12 cellular contexts compared by ENCODE assay signal in genomic region chr16:89352091-89352681, GRCh38.
A peak's percentile ranks its signal among the peaks of the same experiment; 100 is the strongest.
DNase-seq lines count a peak whose midpoint lies in the region; ATAC-seq and TF ChIP-seq lines count a peak whose summit lies in the region.
"Had no signal": no experiment of that assay in that cellular context is flagged by ENCODE, and none has a peak within 500 bp of the region (broad histone marks: within the 10 kb centered on the region; RNA-seq: fewer than 3 reads in every experiment).

No MANE protein-coding gene starts in this region.

- no peak for TF ChIP-seq POLR2A in Peyer's patch (IDR thresholded peaks at IDR 0.05)

- POLR2A ChIA-PET in A673 (lab: Charles Lee; ENCODE audit: low non-redundant PET), result no interaction called here

- peaks cover 35 to 96% (median 68%) of the 10 kb centered on the region in 4 donors for H3K4me1 Mint-ChIP-seq in CD4-positive, CD25-positive, alpha-beta regulatory T cell
- peaks cover 37% of the 10 kb centered on the region for H3K4me1 Mint-ChIP-seq in neural crest cell

- peaks cover 0 to 1% (median 0%) of the 10 kb centered on the region in 7 donors for H3K9me3 Mint-ChIP-seq in CD4-positive, CD25-positive, alpha-beta regulatory T cell
- no peaks in the 10 kb centered on the region for H3K9me3 Mint-ChIP-seq in neural crest cell

- no peaks in the 10 kb centered on the region for H3K27me3 Mint-ChIP-seq in CD4-positive, CD25-positive, alpha-beta regulatory T cell
- H3K27me3 Mint-ChIP-seq in neural crest cell (ENCODE audit: low read depth), result no peaks in the 10 kb centered on the region
- H3K27me3 Mint-ChIP-seq: brain, T-helper 17 cell had no signal

- no TSS peak for BruUV-seq in A673 (replicated peaks; lab: Mats Ljungman, UMichigan)

- no peaks in the 10 kb centered on the region for H3K9me3 ChIP-seq in CD4-positive, CD25-positive, alpha-beta regulatory T cell (ENCODE audit: control insufficient read depth in 2 of 2, low read length in 2 of 2)
- H3K9me3 ChIP-seq in Peyer's patch (no peaks in the 10 kb centered on the region), A673 (ENCODE audit: low read depth, low read length, poor library complexity, severe bottlenecking) (no peaks in the 10 kb centered on the region)

- ATAC-seq in CD4-positive, CD25-positive, alpha-beta regulatory T cell (ENCODE audit: low read depth in 2 of 2), result no peak
- ATAC-seq in GM21528 (IDR thresholded peaks at IDR 0.05; ENCODE audit: low FRiP score, unreplicated experiment) (no peak), HG02610 (IDR thresholded peaks at IDR 0.05; ENCODE audit: unreplicated experiment) (no peak)
- ATAC-seq: T-helper 17 cell had no signal

- TF ChIP-seq CTCF in Peyer's patch (IDR thresholded peaks at IDR 0.05), result no peak
- TF ChIP-seq CTCF in epithelial cell of esophagus (IDR thresholded peaks at IDR 0.05; ENCODE audit: insufficient read depth, low read depth, low read length, missing control alignments), result no peak
- TF ChIP-seq CTCF in neural crest cell (conservative IDR thresholded peaks at IDR 0.05), result no peak
- no peak for TF ChIP-seq CTCF in A673 (conservative IDR thresholded peaks at IDR 0.05; ENCODE audit: low read depth, low read length)

- H3K4me3 ChIP-seq in CD4-positive, CD25-positive, alpha-beta regulatory T cell (ENCODE audit: low read depth, low read length), result no peak overlapping the region
- H3K4me3 ChIP-seq in Peyer's patch, result no peak overlapping the region
- H3K4me3 ChIP-seq in epithelial cell of esophagus (ENCODE audit: low read length), result no peak overlapping the region
- H3K4me3 ChIP-seq in A673 (ENCODE audit: low read depth, low read length, poor library complexity, severe bottlenecking), result no peak overlapping the region

- intact Hi-C loops in A673 (cut with micrococcal nuclease; ENCODE audit: unreplicated experiment), result no loop called here

- H3K27ac Mint-ChIP-seq in CD4-positive, CD25-positive, alpha-beta regulatory T cell, result peak overlapping the region in 1 of 3 donors; percentile 48
- H3K27ac Mint-ChIP-seq in neural crest cell (ENCODE audit: unreplicated experiment), result peak overlapping the region; percentile 69

- DNase-seq in CD4-positive, CD25-positive, alpha-beta regulatory T cell, result no peak
- no peak for DNase-seq in Peyer's patch
- DNase-seq in epithelial cell of esophagus (ENCODE audit: low read depth), result peak; percentile 92
- no peak for DNase-seq in neural crest cell (ENCODE audit: low read depth, low spot score)
- DNase-seq in A673 (ENCODE audit: low spot score), result no peak
- DNase-seq in mesenteric fat pad (ENCODE audit: low spot score), result no peak
- DNase-seq: activated CD8-positive, alpha-beta memory T cell treated with anti-CD3 and anti-CD28 coated beads, Interleukin-2, amount 50 U/mL, for 4 hours; NCI-H2107; T-helper 17 cell had no signal

- peaks cover 3% of the 10 kb centered on the region for H3K36me3 Mint-ChIP-seq in CD4-positive, CD25-positive, alpha-beta regulatory T cell
- H3K36me3 Mint-ChIP-seq in neural crest cell (ENCODE audit: low read depth), result peaks cover 3% of the 10 kb centered on the region

- H3K4me3 Mint-ChIP-seq in CD4-positive, CD25-positive, alpha-beta regulatory T cell, result peak overlapping the region in 3 of 4 donors; percentile 49 to 79 (median 63)
- H3K4me3 Mint-ChIP-seq in neural crest cell, result no peak overlapping the region
- H3K4me3 Mint-ChIP-seq: brain, T-helper 17 cell had no signal

- CTCF ChIA-PET in A673 (lab: Charles Lee), result no interaction called here

- H3K4me1 ChIP-seq in CD4-positive, CD25-positive, alpha-beta regulatory T cell (ENCODE audit: control insufficient read depth, insufficient read depth, low read length, poor library complexity, severe bottlenecking), result peaks cover 79% of the 10 kb centered on the region
- H3K4me1 ChIP-seq in Peyer's patch (peaks cover 2 to 65% (median 12%) of the 10 kb centered on the region in 4 donors), A673 (ENCODE audit: insufficient read depth, low read length, poor library complexity, severe bottlenecking) (no peaks in the 10 kb centered on the region)

- H3K27ac ChIP-seq in CD4-positive, CD25-positive, alpha-beta regulatory T cell (ENCODE audit: insufficient read depth, low read length, poor library complexity, severe bottlenecking), result no peak overlapping the region
- H3K27ac ChIP-seq in Peyer's patch, result peak overlapping the region in 3 of 4 donors; percentile 42 to 83 (median 81)
- H3K27ac ChIP-seq in A673 (ENCODE audit: low read depth, low read length, poor library complexity, severe bottlenecking), result no peak overlapping the region

- no peaks in the 10 kb centered on the region for H3K27me3 ChIP-seq in CD4-positive, CD25-positive, alpha-beta regulatory T cell (ENCODE audit: control insufficient read depth, insufficient read depth, low read length)
- H3K27me3 ChIP-seq in Peyer's patch (no peaks in the 10 kb centered on the region), A673 (replicated peaks; ENCODE audit: insufficient read depth, low read depth, low read length, poor library complexity) (no peaks in the 10 kb centered on the region)

- peaks cover 9% of the 10 kb centered on the region for H3K36me3 ChIP-seq in CD4-positive, CD25-positive, alpha-beta regulatory T cell (ENCODE audit: control insufficient read depth, insufficient read depth, low read length)
- no peaks in the 10 kb centered on the region for H3K36me3 ChIP-seq in Peyer's patch
- H3K36me3 ChIP-seq in A673 (ENCODE audit: insufficient read depth, low read length, poor library complexity, severe bottlenecking), result peaks cover 2% of the 10 kb centered on the region

Comparison
In these comparisons a context has a peak if more than half of its experiments do, and no peak if none do; other contexts are left out.
1. H3K27ac ChIP-seq: peak in Peyer's patch (3 of 4); none in CD4-positive, CD25-positive, alpha-beta regulatory T cell (single experiment) and A673 (single experiment).